10 cellular contexts compared by ENCODE assay signal in the genomic region with DNA sequence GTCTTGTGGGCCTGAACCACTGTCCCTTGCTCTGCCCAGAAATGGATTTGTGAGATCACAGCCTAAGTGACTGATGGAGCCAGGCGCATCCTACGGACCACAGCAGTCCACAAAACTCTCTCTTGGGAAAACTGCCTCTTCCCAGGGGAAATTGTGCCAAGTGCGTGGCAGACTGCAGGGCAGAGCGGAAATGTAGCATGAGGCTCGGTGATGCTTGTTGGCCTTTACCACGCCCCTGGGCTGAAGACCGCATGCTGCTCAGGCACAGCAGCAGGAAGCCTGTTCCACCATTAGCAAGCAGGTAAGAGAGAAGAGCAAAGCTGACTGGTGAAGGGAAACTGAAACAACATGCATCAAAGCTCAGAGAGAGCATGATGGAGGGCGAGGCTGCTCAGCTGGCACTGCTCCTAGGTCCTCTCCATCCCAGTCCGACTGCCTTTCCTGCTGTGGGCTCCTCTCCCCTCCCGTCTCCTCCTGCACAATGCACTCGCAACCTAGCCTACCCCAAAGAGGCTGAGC. TPM values are rescaled to one million over a fixed set of nuclear protein-coding genes. Genes with fewer than 3 reads are reported as not detected.
DNase-seq lines count a peak whose midpoint lies in the region; ATAC-seq and TF ChIP-seq lines count a peak whose summit lies in the region.
"Had no signal": no experiment of that assay in that cellular context is flagged by ENCODE, and none has a peak within 500 bp of the region (broad histone marks: within the 10 kb centered on the region; RNA-seq: fewer than 3 reads in every experiment).

No MANE protein-coding gene starts in this region.

- TF ChIP-seq POLR2A in testis (IDR thresholded peaks at IDR 0.05) = no peak

- intact Hi-C loops in testis (cut with DNase I; ENCODE audit: low total_unique reads) = no loop called here

- POLR2A ChIA-PET in activated naive CD8-positive, alpha-beta T cell treated with anti-CD3 and anti-CD28 coated beads, Interleukin-2, amount 10 ng/mL, durations not matched to agents 7 days and 5 days (lab: Charles Lee) = interaction anchor here (0.6 to 3.3 kb wide), 14 partner anchors 10 to 145 kb away, joined by 3 to 23 read pairs (median 4); a partner anchor contains a TSS

- peak; percentile 91 for ATAC-seq in activated naive CD8-positive, alpha-beta T cell treated with anti-CD3 and anti-CD28 coated beads, Interleukin-2, amount 10 ng/mL, durations not matched to agents 7 days and 5 days (ENCODE audit: low read depth)
- ATAC-seq in HG03039 (IDR thresholded peaks at IDR 0.05; ENCODE audit: unreplicated experiment) (no peak), GM19035 (IDR thresholded peaks at IDR 0.05; ENCODE audit: unreplicated experiment) (no peak)

- peaks cover 26% of the 10 kb centered on the region for H3K36me3 Mint-ChIP-seq in activated naive CD8-positive, alpha-beta T cell treated with anti-CD3 and anti-CD28 coated beads, Interleukin-2, amount 10 ng/mL, durations not matched to agents 7 days and 5 days

- H3K4me3 Mint-ChIP-seq in activated naive CD8-positive, alpha-beta T cell treated with anti-CD3 and anti-CD28 coated beads, Interleukin-2, amount 10 ng/mL, durations not matched to agents 7 days and 5 days = peak overlapping the region; percentile 72

- H3K4me1 ChIP-seq in testis = no peaks in the 10 kb centered on the region

- H3K27me3 ChIP-seq in GM06990 (replicated peaks; ENCODE audit: control insufficient read depth, insufficient read depth, low read length) (no peaks in the 10 kb centered on the region), testis (no peaks in the 10 kb centered on the region)

- no peak overlapping the region for H3K27ac ChIP-seq in testis
- H3K27ac ChIP-seq: thoracic aorta had no signal

- no peaks in the 10 kb centered on the region; the same call in 1 of the 2 replicates for H3K36me3 ChIP-seq in GM06990 (ENCODE audit: control insufficient read depth, insufficient read depth, low read length)
- H3K36me3 ChIP-seq in testis (ENCODE audit: low read depth, missing control alignments) = no peaks in the 10 kb centered on the region

- TF ChIP-seq CTCF in GM06990 (IDR thresholded peaks at IDR 0.05; ENCODE audit: insufficient read depth, low read length, poor library complexity, severe bottlenecking) (no peak), testis (IDR thresholded peaks at IDR 0.05) (no peak)

- no peak overlapping the region for H3K4me3 ChIP-seq in GM06990 (replicated peaks; ENCODE audit: low read depth, low read length)
- no peak overlapping the region for H3K4me3 ChIP-seq in testis
- H3K4me3 ChIP-seq: thoracic aorta had no signal

- DNase-seq in GM06990 (ENCODE audit: extremely low read depth, insufficient read length) (peak; percentile 40), testis (no peak), SIG-M5 treated with dmso at 0.1 percent for 504 hours (lab: John Stamatoyannopoulos, UW; ENCODE audit: unreplicated experiment) (no peak)
- DNase-seq in activated CD4-positive, CD25-positive, alpha-beta regulatory T cell treated with anti-CD3 and anti-CD28 coated beads, Interleukin-2, amount 50 U/mL, for 72 hours = peak; percentile 54
- peak; percentile 68 for DNase-seq in activated naive CD8-positive, alpha-beta T cell treated with anti-CD3 and anti-CD28 coated beads, Interleukin-2, amount 10 ng/mL, durations not matched to agents 7 days and 5 days
- DNase-seq in stimulated activated CD4-positive, alpha-beta T cell treated with anti-CD3 and anti-CD28 coated beads, Interleukin-2, amount 100 ng/mL, for 4 hours (ENCODE audit: low read depth) = peak; percentile 41
- DNase-seq: COR-L47 had no signal

- peaks cover 34% of the 10 kb centered on the region for H3K4me1 Mint-ChIP-seq in activated naive CD8-positive, alpha-beta T cell treated with anti-CD3 and anti-CD28 coated beads, Interleukin-2, amount 10 ng/mL, durations not matched to agents 7 days and 5 days

- H3K9me3 Mint-ChIP-seq in activated naive CD8-positive, alpha-beta T cell treated with anti-CD3 and anti-CD28 coated beads, Interleukin-2, amount 10 ng/mL, durations not matched to agents 7 days and 5 days = no peaks in the 10 kb centered on the region

- 88 to 92% methylated on average over 11 of the region's 11 CpGs for WGBS in testis, 2 donors

- no peaks in the 10 kb centered on the region for H3K27me3 Mint-ChIP-seq in activated naive CD8-positive, alpha-beta T cell treated with anti-CD3 and anti-CD28 coated beads, Interleukin-2, amount 10 ng/mL, durations not matched to agents 7 days and 5 days

- H3K27ac Mint-ChIP-seq in activated naive CD8-positive, alpha-beta T cell treated with anti-CD3 and anti-CD28 coated beads, Interleukin-2, amount 10 ng/mL, durations not matched to agents 7 days and 5 days = peak overlapping the region; percentile 98

- no peaks in the 10 kb centered on the region for H3K9me3 ChIP-seq in testis
- H3K9me3 ChIP-seq: thoracic aorta had no signal

RNA-seq across cellular contexts. Expression of a gene that starts 26.5 kb away (rescaled TPM):
- 1 to 10 TPM; 1.5 to 1.7 TPM for total RNA-seq in activated naive CD8-positive, alpha-beta T cell treated with anti-CD3 and anti-CD28 coated beads, Interleukin-2, amount 10 ng/mL, durations not matched to agents 7 days and 5 days
- total RNA-seq in testis = 10 to 100 TPM; 10.4 to 12.3 TPM
- polyA plus RNA-seq in testis (ENCODE audit: insufficient read depth, low read depth, low replicate concordance) = 3.3 TPM

RNA-seq across cellular contexts. Expression of a gene that starts 31.4 kb away (rescaled TPM):
- total RNA-seq in activated naive CD8-positive, alpha-beta T cell treated with anti-CD3 and anti-CD28 coated beads, Interleukin-2, amount 10 ng/mL, durations not matched to agents 7 days and 5 days = 10 to 100 TPM; 31.7 to 37.3 TPM
- total RNA-seq in testis = 10 to 100 TPM; 39.8 to 41.7 TPM
- polyA plus RNA-seq in testis (ENCODE audit: insufficient read depth, low read depth, low replicate concordance) = 18.1 TPM

RNA-seq across cellular contexts. Expression of a gene that starts 43.3 kb away (rescaled TPM):
- total RNA-seq in activated naive CD8-positive, alpha-beta T cell treated with anti-CD3 and anti-CD28 coated beads, Interleukin-2, amount 10 ng/mL, durations not matched to agents 7 days and 5 days = 100 to 1,000 TPM; 227 to 233 TPM
- total RNA-seq in testis = 100 to 1,000 TPM in 1 of 2 donors, 10 to 100 TPM in 1; 81.6 to 101 TPM
- 71.0 TPM for polyA plus RNA-seq in testis (ENCODE audit: insufficient read depth, low read depth, low replicate concordance)

Comparison
In these comparisons a context has a peak if more than half of its experiments do, and no peak if none do; other contexts are left out.
1. DNase-seq: peak in GM06990 (single experiment), activated CD4-positive, CD25-positive, alpha-beta regulatory T cell treated with anti-CD3 and anti-CD28 coated beads, Interleukin-2, amount 50 U/mL, for 72 hours (single experiment), activated naive CD8-positive, alpha-beta T cell treated with anti-CD3 and anti-CD28 coated beads, Interleukin-2, amount 10 ng/mL, durations not matched to agents 7 days and 5 days (single experiment) and stimulated activated CD4-positive, alpha-beta T cell treated with anti-CD3 and anti-CD28 coated beads, Interleukin-2, amount 100 ng/mL, for 4 hours (single experiment); none in testis (single experiment) and SIG-M5 treated with dmso at 0.1 percent for 504 hours (single experiment).
2. RNA of a gene that starts 26.5 kb away (total RNA-seq): 10.4 to 12.3 TPM in testis; 1.5 to 1.7 TPM in activated naive CD8-positive, alpha-beta T cell treated with anti-CD3 and anti-CD28 coated beads, Interleukin-2, amount 10 ng/mL, durations not matched to agents 7 days and 5 days; every median in the first group is over 4 times any median in the second.